In genomic region chr5:127313379-127313778, GRCh38 we compare ENCODE assay signal across 19 cellular contexts. TPM values are rescaled to one million over a fixed set of nuclear protein-coding genes. Genes with fewer than 3 reads are reported as not detected.
"Had no signal": no experiment of that assay in that cellular context is flagged by ENCODE, and none has a peak within 500 bp of the region (broad histone marks: within the 10 kb centered on the region; RNA-seq: fewer than 3 reads in every experiment).

No MANE protein-coding gene starts in this region.

- H3K4me1 Mint-ChIP-seq: activated naive CD8-positive, alpha-beta T cell treated with anti-CD3 and anti-CD28 coated beads for 36 hours; memory B cell; stimulated activated naive B cell treated with anti-CD40 and anti-IgM and Interleukin-4, amounts not matched to agents 10 μg/mL and 1 μg/mL and 100 μg/mL, for 72 hours had no signal

- H3K4me1 ChIP-seq: adrenal gland, ascending aorta, right atrium auricular region, stomach, suprapubic skin, tibial artery, upper lobe of right lung had no signal

- H3K36me3 ChIP-seq: adrenal gland, ascending aorta, right atrium auricular region, stomach, suprapubic skin, tibial artery, upper lobe of right lung had no signal

- H3K4me3 ChIP-seq: adrenal gland, ascending aorta, coronary artery, right atrium auricular region, smooth muscle cell, stomach, suprapubic skin, tibial artery, upper lobe of right lung had no signal

- H3K27ac ChIP-seq: adrenal gland, ascending aorta, coronary artery, right atrium auricular region, stomach, suprapubic skin, tibial artery, upper lobe of right lung had no signal

- H3K9me3 Mint-ChIP-seq: activated naive CD4-positive, alpha-beta T cell treated with anti-CD3 and anti-CD28 coated beads for 36 hours; activated naive CD8-positive, alpha-beta T cell treated with anti-CD3 and anti-CD28 coated beads for 36 hours; effector memory CD8-positive, alpha-beta T cell; memory B cell; naive thymus-derived CD8-positive, alpha-beta T cell; stimulated activated naive B cell treated with anti-CD40 and anti-IgM and Interleukin-4, amounts not matched to agents 10 μg/mL and 1 μg/mL and 100 μg/mL, for 72 hours had no signal

- H3K27me3 ChIP-seq: adrenal gland, ascending aorta, right atrium auricular region, stomach, suprapubic skin, tibial artery, upper lobe of right lung had no signal

- H3K4me3 Mint-ChIP-seq: activated naive CD4-positive, alpha-beta T cell treated with anti-CD3 and anti-CD28 coated beads for 36 hours; activated naive CD8-positive, alpha-beta T cell treated with anti-CD3 and anti-CD28 coated beads for 36 hours; effector memory CD8-positive, alpha-beta T cell; memory B cell; naive thymus-derived CD8-positive, alpha-beta T cell; neural crest cell; stimulated activated naive B cell treated with anti-CD40 and anti-IgM and Interleukin-4, amounts not matched to agents 10 μg/mL and 1 μg/mL and 100 μg/mL, for 72 hours had no signal

- H3K4me2 ChIP-seq: smooth muscle cell had no signal

- H3K27ac Mint-ChIP-seq: activated naive CD4-positive, alpha-beta T cell treated with anti-CD3 and anti-CD28 coated beads for 36 hours; activated naive CD8-positive, alpha-beta T cell treated with anti-CD3 and anti-CD28 coated beads for 36 hours; effector memory CD8-positive, alpha-beta T cell; memory B cell; naive thymus-derived CD8-positive, alpha-beta T cell; stimulated activated naive B cell treated with anti-CD40 and anti-IgM and Interleukin-4, amounts not matched to agents 10 μg/mL and 1 μg/mL and 100 μg/mL, for 72 hours had no signal

- H3K9me3 ChIP-seq: adrenal gland, ascending aorta, right atrium auricular region, stomach, suprapubic skin, tibial artery, upper lobe of right lung had no signal

- H3K36me3 Mint-ChIP-seq: activated naive CD8-positive, alpha-beta T cell treated with anti-CD3 and anti-CD28 coated beads for 36 hours; memory B cell; naive thymus-derived CD8-positive, alpha-beta T cell; stimulated activated naive B cell treated with anti-CD40 and anti-IgM and Interleukin-4, amounts not matched to agents 10 μg/mL and 1 μg/mL and 100 μg/mL, for 72 hours had no signal

- H3K27me3 Mint-ChIP-seq: activated naive CD8-positive, alpha-beta T cell treated with anti-CD3 and anti-CD28 coated beads for 36 hours; brain had no signal

RNA-seq across cellular contexts. Expression of gene MEGF10, which starts 22.8 kb away (rescaled TPM):
- total RNA-seq: activated naive CD4-positive, alpha-beta T cell treated with anti-CD3 and anti-CD28 coated beads for 36 hours; activated naive CD8-positive, alpha-beta T cell treated with anti-CD3 and anti-CD28 coated beads for 36 hours; T-helper 2 cell treated with Interferon-gamma antibody and Interleukin-4, amounts not matched to agents 100 ng/mL and 5 ng/mL, for 36 hours had no signal
- polyA plus RNA-seq: keratinocyte; naive thymus-derived CD8-positive, alpha-beta T cell had no signal
